1 cellular context compared by ENCODE assay signal in the genomic region with DNA sequence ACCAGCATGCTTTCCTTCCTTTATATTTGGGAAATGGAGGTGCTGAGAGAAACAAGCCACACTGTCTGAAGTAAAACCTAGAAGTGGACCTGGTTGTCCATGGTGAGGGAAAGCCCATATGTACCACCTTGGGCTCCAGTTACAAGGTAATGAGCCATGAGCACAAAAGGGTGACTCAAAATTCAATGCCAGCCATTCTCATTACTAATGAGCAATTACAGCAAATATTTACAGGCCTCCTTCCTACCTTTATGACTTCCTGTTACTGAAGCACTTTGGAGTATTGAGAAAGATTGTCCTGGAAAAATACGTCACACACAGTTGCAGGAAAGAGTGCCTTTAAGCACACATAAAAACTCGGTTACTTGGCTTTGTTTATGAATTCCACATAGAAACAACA.
TF ChIP-seq lines count a peak whose summit lies in the region.

No MANE protein-coding gene starts in this region.

TF ChIP-seq in HepG2, 621 proteins besides CTCF, POLR2A, EP300 and RAD21 (continued from another document and continues in another):
- no peak for TF ChIP-seq PLRG1 (conservative IDR thresholded peaks at IDR 0.05)
- TF ChIP-seq, protein P1, sequence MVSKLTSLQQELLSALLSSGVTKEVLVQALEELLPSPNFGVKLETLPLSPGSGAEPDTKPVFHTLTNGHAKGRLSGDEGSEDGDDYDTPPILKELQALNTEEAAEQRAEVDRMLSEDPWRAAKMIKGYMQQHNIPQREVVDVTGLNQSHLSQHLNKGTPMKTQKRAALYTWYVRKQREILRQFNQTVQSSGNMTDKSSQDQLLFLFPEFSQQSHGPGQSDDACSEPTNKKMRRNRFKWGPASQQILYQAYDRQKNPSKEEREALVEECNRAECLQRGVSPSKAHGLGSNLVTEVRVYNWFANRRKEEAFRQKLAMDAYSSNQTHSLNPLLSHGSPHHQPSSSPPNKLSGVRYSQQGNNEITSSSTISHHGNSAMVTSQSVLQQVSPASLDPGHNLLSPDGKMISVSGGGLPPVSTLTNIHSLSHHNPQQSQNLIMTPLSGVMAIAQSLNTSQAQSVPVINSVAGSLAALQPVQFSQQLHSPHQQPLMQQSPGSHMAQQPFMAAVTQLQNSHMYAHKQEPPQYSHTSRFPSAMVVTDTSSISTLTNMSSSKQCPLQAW (CRISPR knock-in tag; IDR thresholded peaks at IDR 0.05): peak; percentile 51; the same call in 1 of the 2 replicates
- TF ChIP-seq, protein P2, sequence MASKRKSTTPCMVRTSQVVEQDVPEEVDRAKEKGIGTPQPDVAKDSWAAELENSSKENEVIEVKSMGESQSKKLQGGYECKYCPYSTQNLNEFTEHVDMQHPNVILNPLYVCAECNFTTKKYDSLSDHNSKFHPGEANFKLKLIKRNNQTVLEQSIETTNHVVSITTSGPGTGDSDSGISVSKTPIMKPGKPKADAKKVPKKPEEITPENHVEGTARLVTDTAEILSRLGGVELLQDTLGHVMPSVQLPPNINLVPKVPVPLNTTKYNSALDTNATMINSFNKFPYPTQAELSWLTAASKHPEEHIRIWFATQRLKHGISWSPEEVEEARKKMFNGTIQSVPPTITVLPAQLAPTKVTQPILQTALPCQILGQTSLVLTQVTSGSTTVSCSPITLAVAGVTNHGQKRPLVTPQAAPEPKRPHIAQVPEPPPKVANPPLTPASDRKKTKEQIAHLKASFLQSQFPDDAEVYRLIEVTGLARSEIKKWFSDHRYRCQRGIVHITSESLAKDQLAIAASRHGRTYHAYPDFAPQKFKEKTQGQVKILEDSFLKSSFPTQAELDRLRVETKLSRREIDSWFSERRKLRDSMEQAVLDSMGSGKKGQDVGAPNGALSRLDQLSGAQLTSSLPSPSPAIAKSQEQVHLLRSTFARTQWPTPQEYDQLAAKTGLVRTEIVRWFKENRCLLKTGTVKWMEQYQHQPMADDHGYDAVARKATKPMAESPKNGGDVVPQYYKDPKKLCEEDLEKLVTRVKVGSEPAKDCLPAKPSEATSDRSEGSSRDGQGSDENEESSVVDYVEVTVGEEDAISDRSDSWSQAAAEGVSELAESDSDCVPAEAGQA (IDR thresholded peaks at IDR 0.05; ENCODE audit: low read depth): peak; percentile 64; the same call in 1 of the 2 replicates
- TF ChIP-seq, protein P2 (CRISPR knock-in tag; IDR thresholded peaks at IDR 0.05; ENCODE audit: borderline replicate concordance): no peak
- TF ChIP-seq ZNF530 (CRISPR knock-in tag; IDR thresholded peaks at IDR 0.05; ENCODE audit: low read depth): no peak
- no peak for TF ChIP-seq BRD4 (CRISPR knock-in tag; IDR thresholded peaks at IDR 0.05)
- TF ChIP-seq NPAS2 (CRISPR knock-in tag; IDR thresholded peaks at IDR 0.05; ENCODE audit: borderline replicate concordance): no peak
- TF ChIP-seq, protein P3, sequence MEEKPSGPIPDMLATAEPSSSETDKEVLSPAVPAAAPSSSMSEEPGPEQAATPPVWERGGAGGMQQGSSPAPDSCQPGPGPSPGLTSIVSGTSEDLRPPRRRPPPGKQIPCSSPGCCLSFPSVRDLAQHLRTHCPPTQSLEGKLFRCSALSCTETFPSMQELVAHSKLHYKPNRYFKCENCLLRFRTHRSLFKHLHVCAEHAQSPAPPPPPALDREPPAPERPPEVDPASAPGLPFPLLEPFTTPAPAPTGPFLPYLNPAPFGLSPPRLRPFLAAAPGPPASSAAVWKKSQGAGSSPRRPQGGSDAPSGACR (CRISPR knock-in tag; IDR thresholded peaks at IDR 0.05): no peak; the same call in 1 of the 2 replicates
- TF ChIP-seq, protein P4, sequence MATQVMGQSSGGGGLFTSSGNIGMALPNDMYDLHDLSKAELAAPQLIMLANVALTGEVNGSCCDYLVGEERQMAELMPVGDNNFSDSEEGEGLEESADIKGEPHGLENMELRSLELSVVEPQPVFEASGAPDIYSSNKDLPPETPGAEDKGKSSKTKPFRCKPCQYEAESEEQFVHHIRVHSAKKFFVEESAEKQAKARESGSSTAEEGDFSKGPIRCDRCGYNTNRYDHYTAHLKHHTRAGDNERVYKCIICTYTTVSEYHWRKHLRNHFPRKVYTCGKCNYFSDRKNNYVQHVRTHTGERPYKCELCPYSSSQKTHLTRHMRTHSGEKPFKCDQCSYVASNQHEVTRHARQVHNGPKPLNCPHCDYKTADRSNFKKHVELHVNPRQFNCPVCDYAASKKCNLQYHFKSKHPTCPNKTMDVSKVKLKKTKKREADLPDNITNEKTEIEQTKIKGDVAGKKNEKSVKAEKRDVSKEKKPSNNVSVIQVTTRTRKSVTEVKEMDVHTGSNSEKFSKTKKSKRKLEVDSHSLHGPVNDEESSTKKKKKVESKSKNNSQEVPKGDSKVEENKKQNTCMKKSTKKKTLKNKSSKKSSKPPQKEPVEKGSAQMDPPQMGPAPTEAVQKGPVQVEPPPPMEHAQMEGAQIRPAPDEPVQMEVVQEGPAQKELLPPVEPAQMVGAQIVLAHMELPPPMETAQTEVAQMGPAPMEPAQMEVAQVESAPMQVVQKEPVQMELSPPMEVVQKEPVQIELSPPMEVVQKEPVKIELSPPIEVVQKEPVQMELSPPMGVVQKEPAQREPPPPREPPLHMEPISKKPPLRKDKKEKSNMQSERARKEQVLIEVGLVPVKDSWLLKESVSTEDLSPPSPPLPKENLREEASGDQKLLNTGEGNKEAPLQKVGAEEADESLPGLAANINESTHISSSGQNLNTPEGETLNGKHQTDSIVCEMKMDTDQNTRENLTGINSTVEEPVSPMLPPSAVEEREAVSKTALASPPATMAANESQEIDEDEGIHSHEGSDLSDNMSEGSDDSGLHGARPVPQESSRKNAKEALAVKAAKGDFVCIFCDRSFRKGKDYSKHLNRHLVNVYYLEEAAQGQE (IDR thresholded peaks at IDR 0.05; ENCODE audit: borderline replicate concordance in 1 of 2, low read depth in 1 of 2, low read length in 2 of 2): peak in 1 of 2 experiments; percentile 36; a peak in 1 of 4 replicates
- no peak for TF ChIP-seq ARHGAP35 (CRISPR knock-in tag; IDR thresholded peaks at IDR 0.05; ENCODE audit: borderline replicate concordance)
- no peak for TF ChIP-seq MTA3 (CRISPR knock-in tag; IDR thresholded peaks at IDR 0.05)
- no peak for TF ChIP-seq JUNB (CRISPR knock-in tag; IDR thresholded peaks at IDR 0.05; ENCODE audit: borderline replicate concordance)
- TF ChIP-seq, protein P5, sequence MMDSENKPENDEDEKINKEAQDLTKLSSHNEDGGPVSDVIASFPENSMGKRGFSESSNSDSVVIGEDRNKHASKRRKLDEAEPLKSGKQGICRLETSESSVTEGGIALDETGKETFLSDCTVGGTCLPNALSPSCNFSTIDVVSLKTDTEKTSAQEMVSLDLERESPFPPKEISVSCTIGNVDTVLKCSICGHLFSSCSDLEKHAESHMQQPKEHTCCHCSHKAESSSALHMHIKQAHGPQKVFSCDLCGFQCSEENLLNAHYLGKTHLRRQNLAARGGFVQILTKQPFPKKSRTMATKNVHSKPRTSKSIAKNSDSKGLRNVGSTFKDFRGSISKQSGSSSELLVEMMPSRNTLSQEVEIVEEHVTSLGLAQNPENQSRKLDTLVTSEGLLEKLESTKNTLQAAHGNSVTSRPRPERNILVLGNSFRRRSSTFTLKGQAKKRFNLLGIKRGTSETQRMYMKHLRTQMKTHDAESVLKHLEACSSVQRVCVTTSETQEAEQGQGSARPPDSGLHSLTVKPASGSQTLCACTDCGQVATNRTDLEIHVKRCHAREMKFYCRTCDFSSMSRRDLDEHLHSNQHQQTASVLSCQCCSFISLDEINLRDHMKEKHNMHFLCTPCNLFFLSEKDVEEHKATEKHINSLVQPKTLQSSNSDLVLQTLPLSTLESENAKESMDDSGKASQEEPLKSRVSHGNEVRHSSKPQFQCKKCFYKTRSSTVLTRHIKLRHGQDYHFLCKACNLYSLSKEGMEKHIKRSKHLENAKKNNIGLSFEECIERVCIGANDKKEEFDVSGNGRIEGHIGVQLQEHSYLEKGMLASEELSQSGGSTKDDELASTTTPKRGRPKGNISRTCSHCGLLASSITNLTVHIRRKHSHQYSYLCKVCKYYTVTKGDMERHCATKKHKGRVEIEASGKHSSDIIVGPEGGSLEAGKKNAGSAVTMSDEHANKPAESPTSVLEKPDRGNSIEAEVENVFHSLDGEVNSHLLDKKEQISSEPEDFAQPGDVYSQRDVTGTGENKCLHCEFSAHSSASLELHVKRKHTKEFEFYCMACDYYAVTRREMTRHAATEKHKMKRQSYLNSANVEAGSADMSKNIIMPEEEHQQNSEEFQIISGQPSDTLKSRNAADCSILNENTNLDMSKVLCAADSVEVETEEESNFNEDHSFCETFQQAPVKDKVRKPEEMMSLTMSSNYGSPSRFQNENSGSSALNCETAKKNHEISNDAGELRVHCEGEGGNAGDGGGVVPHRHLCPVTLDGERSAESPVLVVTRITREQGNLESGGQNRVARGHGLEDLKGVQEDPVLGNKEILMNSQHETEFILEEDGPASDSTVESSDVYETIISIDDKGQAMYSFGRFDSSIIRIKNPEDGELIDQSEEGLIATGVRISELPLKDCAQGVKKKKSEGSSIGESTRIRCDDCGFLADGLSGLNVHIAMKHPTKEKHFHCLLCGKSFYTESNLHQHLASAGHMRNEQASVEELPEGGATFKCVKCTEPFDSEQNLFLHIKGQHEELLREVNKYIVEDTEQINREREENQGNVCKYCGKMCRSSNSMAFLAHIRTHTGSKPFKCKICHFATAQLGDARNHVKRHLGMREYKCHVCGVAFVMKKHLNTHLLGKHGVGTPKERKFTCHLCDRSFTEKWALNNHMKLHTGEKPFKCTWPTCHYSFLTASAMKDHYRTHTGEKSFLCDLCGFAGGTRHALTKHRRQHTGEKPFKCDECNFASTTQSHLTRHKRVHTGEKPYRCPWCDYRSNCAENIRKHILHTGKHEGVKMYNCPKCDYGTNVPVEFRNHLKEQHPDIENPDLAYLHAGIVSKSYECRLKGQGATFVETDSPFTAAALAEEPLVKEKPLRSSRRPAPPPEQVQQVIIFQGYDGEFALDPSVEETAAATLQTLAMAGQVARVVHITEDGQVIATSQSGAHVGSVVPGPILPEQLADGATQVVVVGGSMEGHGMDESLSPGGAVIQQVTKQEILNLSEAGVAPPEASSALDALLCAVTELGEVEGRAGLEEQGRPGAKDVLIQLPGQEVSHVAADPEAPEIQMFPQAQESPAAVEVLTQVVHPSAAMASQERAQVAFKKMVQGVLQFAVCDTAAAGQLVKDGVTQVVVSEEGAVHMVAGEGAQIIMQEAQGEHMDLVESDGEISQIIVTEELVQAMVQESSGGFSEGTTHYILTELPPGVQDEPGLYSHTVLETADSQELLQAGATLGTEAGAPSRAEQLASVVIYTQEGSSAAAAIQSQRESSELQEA (CRISPR knock-in tag; IDR thresholded peaks at IDR 0.05; ENCODE audit: not compliant biosample characterization): no peak
- TF ChIP-seq KDM6A (CRISPR knock-in tag; IDR thresholded peaks at IDR 0.05; ENCODE audit: low read depth): peak; percentile 83; the same call in 1 of the 2 replicates
- TF ChIP-seq ZFP41 (CRISPR knock-in tag; IDR thresholded peaks at IDR 0.05; ENCODE audit: borderline replicate concordance): no peak
- TF ChIP-seq, protein P6, sequence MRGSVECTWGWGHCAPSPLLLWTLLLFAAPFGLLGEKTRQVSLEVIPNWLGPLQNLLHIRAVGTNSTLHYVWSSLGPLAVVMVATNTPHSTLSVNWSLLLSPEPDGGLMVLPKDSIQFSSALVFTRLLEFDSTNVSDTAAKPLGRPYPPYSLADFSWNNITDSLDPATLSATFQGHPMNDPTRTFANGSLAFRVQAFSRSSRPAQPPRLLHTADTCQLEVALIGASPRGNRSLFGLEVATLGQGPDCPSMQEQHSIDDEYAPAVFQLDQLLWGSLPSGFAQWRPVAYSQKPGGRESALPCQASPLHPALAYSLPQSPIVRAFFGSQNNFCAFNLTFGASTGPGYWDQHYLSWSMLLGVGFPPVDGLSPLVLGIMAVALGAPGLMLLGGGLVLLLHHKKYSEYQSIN (CRISPR knock-in tag; IDR thresholded peaks at IDR 0.05; ENCODE audit: borderline replicate concordance): no peak
- peak; percentile 95 for TF ChIP-seq SIX1 (CRISPR knock-in tag; IDR thresholded peaks at IDR 0.05; ENCODE audit: borderline replicate concordance)
- no peak for TF ChIP-seq AGO2 (optimal IDR thresholded peaks at IDR 0.05; ENCODE audit: low read depth, low read length)
- TF ChIP-seq ZNF562 (CRISPR knock-in tag; IDR thresholded peaks at IDR 0.05; ENCODE audit: borderline replicate concordance): no peak
- no peak for TF ChIP-seq ZNF672 (CRISPR knock-in tag; IDR thresholded peaks at IDR 0.05)
- peak; percentile 62 for TF ChIP-seq RBM22 (optimal IDR thresholded peaks at IDR 0.05; ENCODE audit: low read length)
- TF ChIP-seq, protein P7, sequence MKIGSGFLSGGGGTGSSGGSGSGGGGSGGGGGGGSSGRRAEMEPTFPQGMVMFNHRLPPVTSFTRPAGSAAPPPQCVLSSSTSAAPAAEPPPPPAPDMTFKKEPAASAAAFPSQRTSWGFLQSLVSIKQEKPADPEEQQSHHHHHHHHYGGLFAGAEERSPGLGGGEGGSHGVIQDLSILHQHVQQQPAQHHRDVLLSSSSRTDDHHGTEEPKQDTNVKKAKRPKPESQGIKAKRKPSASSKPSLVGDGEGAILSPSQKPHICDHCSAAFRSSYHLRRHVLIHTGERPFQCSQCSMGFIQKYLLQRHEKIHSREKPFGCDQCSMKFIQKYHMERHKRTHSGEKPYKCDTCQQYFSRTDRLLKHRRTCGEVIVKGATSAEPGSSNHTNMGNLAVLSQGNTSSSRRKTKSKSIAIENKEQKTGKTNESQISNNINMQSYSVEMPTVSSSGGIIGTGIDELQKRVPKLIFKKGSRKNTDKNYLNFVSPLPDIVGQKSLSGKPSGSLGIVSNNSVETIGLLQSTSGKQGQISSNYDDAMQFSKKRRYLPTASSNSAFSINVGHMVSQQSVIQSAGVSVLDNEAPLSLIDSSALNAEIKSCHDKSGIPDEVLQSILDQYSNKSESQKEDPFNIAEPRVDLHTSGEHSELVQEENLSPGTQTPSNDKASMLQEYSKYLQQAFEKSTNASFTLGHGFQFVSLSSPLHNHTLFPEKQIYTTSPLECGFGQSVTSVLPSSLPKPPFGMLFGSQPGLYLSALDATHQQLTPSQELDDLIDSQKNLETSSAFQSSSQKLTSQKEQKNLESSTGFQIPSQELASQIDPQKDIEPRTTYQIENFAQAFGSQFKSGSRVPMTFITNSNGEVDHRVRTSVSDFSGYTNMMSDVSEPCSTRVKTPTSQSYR (CRISPR knock-in tag; IDR thresholded peaks at IDR 0.05; ENCODE audit: borderline replicate concordance): peak; percentile 59; the same call in 1 of the 2 replicates
- no peak for TF ChIP-seq ZNF251 (CRISPR knock-in tag; IDR thresholded peaks at IDR 0.05)
- TF ChIP-seq ZNF383 (CRISPR knock-in tag; IDR thresholded peaks at IDR 0.05; ENCODE audit: borderline replicate concordance): no peak
- no peak for TF ChIP-seq ZNF350 (CRISPR knock-in tag; IDR thresholded peaks at IDR 0.05; ENCODE audit: borderline replicate concordance, low read depth)
- no peak for TF ChIP-seq ZNF891 (CRISPR knock-in tag; IDR thresholded peaks at IDR 0.05)
